In the genomic region with DNA sequence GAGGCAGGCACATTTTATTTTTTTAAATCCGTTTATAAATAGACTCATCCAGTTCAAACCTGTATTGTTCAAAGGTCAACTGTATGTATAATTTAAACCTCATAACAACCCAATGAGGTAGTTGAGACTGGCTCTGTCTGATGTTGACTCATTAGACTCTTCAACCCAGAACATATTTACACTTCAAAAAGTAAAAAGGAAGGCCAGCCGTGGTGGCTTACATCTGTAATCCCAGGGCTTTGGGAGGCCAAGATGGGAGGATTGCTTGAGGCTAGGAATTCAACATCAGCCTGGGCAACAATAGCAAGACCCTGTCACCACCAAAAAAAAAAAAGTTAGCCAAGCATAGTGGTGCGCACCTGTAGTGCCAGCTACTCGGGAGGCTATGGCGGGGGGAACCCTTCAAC, we compare ENCODE assay signal across 20 cellular contexts. TPM values are rescaled to one million over a fixed set of nuclear protein-coding genes. Genes with fewer than 3 reads are reported as not detected.
DNase-seq lines count a peak whose midpoint lies in the region; ATAC-seq and TF ChIP-seq lines count a peak whose summit lies in the region.
"Had no signal": no experiment of that assay in that cellular context is flagged by ENCODE, and none has a peak within 500 bp of the region (broad histone marks: within the 10 kb centered on the region; RNA-seq: fewer than 3 reads in every experiment).

No MANE protein-coding gene starts in this region.

- CTCF ChIA-PET in Caco-2 (lab: Charles Lee), result no interaction called here
- CTCF ChIA-PET in naive thymus-derived CD4-positive, alpha-beta T cell (lab: Charles Lee), result interaction anchor here (0.7 kb wide), 1 partner anchor 186 kb away, joined by 3 read pairs; no protein-coding TSS in a partner anchor

- H3K27ac ChIP-seq in naive thymus-derived CD4-positive, alpha-beta T cell (ENCODE audit: low read depth, low read length), result no peak overlapping the region
- H3K27ac ChIP-seq: 22Rv1, SJSA1 had no signal

- H3K27me3 Mint-ChIP-seq in Caco-2 (ENCODE audit: insufficient read depth, unreplicated experiment), result no peaks in the 10 kb centered on the region
- H3K27me3 Mint-ChIP-seq in naive thymus-derived CD4-positive, alpha-beta T cell, result no peaks in the 10 kb centered on the region

- ATAC-seq in naive thymus-derived CD4-positive, alpha-beta T cell, result no peak

- H3K4me3 ChIP-seq in Caco-2 (ENCODE audit: low read depth, low read length), result no peak overlapping the region
- H3K4me3 ChIP-seq in naive thymus-derived CD4-positive, alpha-beta T cell (ENCODE audit: low read length), result no peak overlapping the region
- H3K4me3 ChIP-seq: SJSA1 had no signal

- intact Hi-C loops in Caco-2 (cut with micrococcal nuclease; ENCODE audit: unreplicated experiment), result no loop called here
- intact Hi-C loops in naive thymus-derived CD4-positive, alpha-beta T cell (cut with micrococcal nuclease), result no loop called here

- no peak for TF ChIP-seq CTCF in Caco-2 (IDR thresholded peaks at IDR 0.05; ENCODE audit: insufficient read depth in 1 of 2, low read depth in 1 of 2, low read length in 1 of 2, severe bottlenecking in 1 of 2, unreplicated experiment in 1 of 2)

- H3K9me3 Mint-ChIP-seq in Caco-2 (ENCODE audit: unreplicated experiment), result no peaks in the 10 kb centered on the region
- H3K9me3 Mint-ChIP-seq in naive thymus-derived CD4-positive, alpha-beta T cell, result no peaks in the 10 kb centered on the region
- H3K9me3 Mint-ChIP-seq: CD14-positive monocyte had no signal

- no peaks in the 10 kb centered on the region for H3K36me3 ChIP-seq in Caco-2 (ENCODE audit: control insufficient read depth, insufficient read depth, low read length)
- H3K36me3 ChIP-seq in naive thymus-derived CD4-positive, alpha-beta T cell (ENCODE audit: control insufficient read depth in 2 of 3, insufficient read depth in 3 of 3, low read length in 3 of 3), result no peaks in the 10 kb centered on the region
- H3K36me3 ChIP-seq: SJSA1 had no signal

- no peak overlapping the region for H3K4me3 Mint-ChIP-seq in Caco-2 (ENCODE audit: unreplicated experiment)
- no peak overlapping the region for H3K4me3 Mint-ChIP-seq in naive thymus-derived CD4-positive, alpha-beta T cell
- H3K4me3 Mint-ChIP-seq: CD14-positive monocyte had no signal

- H3K36me3 Mint-ChIP-seq in Caco-2 (ENCODE audit: insufficient read depth, unreplicated experiment), result peaks cover 8% of the 10 kb centered on the region
- no peaks in the 10 kb centered on the region for H3K36me3 Mint-ChIP-seq in naive thymus-derived CD4-positive, alpha-beta T cell
- H3K36me3 Mint-ChIP-seq: CD14-positive monocyte had no signal

- POLR2A ChIA-PET in Caco-2 (lab: Charles Lee), result interaction anchor here (0.7 kb wide), 1 partner anchor 292 kb away, joined by 5 read pairs; no protein-coding TSS in a partner anchor
- POLR2A ChIA-PET in naive thymus-derived CD4-positive, alpha-beta T cell (lab: Charles Lee), result interaction anchor here (1.3 kb wide), 1 partner anchor 14 kb away, joined by 4 read pairs; no protein-coding TSS in a partner anchor

- DNase-seq in DMS153 (lab: John Stamatoyannopoulos, UW) (peak; percentile 2), DMS153 treated with DMSO at 0.1 percent for 48 hours (lab: John Stamatoyannopoulos, UW; ENCODE audit: unreplicated experiment) (no peak), Caco-2 (peak; percentile 59 to 70), NCI-H510A treated with DMSO at 0.1 percent for 48 hours (lab: John Stamatoyannopoulos, UW) (peak; percentile 69), iris pigment epithelial cell (ENCODE audit: low read depth) (peak; percentile 9), mucosa of gallbladder (ENCODE audit: low spot score) (no peak)
- DNase-seq in activated effector memory CD4-positive, alpha-beta T cell treated with anti-CD3 and anti-CD28 coated beads, Interleukin-2, amount 50 U/mL, for 16 hours, result no peak
- DNase-seq in naive thymus-derived CD4-positive, alpha-beta T cell, result no peak
- DNase-seq: DMS 273 treated with DMSO at 0.1 percent for 48 hours, EL, KG1, NCI-H1417, NCI-H187 treated with DMSO at 0.1 percent for 48 hours, NCI-H345, NCI-H526 treated with DMSO at 0.1 percent for 48 hours, OCI-M1, RPMI8226 had no signal

- H3K27ac Mint-ChIP-seq in Caco-2 (ENCODE audit: unreplicated experiment), result peak overlapping the region; percentile 53
- H3K27ac Mint-ChIP-seq in naive thymus-derived CD4-positive, alpha-beta T cell, result no peak overlapping the region
- H3K27ac Mint-ChIP-seq: CD14-positive monocyte had no signal

- peaks cover 15% of the 10 kb centered on the region for H3K4me1 ChIP-seq in Caco-2
- peaks cover 0 to 4% of the 10 kb centered on the region in 2 donors for H3K4me1 ChIP-seq in naive thymus-derived CD4-positive, alpha-beta T cell (ENCODE audit: control insufficient read depth in 2 of 2, insufficient read depth in 2 of 2, low read length in 2 of 2)
- H3K4me1 ChIP-seq: SJSA1 had no signal

- H3K9me3 ChIP-seq in Caco-2, result no peaks in the 10 kb centered on the region
- no peaks in the 10 kb centered on the region for H3K9me3 ChIP-seq in naive thymus-derived CD4-positive, alpha-beta T cell (ENCODE audit: control insufficient read depth in 2 of 3, low read length in 3 of 3)
- H3K9me3 ChIP-seq: SJSA1 had no signal

- peaks cover 17% of the 10 kb centered on the region for H3K4me1 Mint-ChIP-seq in Caco-2 (ENCODE audit: low read depth, unreplicated experiment)
- H3K4me1 Mint-ChIP-seq in naive thymus-derived CD4-positive, alpha-beta T cell, result peaks cover 8 to 17% (median 11%) of the 10 kb centered on the region in 7 donors

- BruUV-seq in Caco-2 (replicated peaks; lab: Mats Ljungman, UMichigan), result no TSS peak

- no peaks in the 10 kb centered on the region for H3K27me3 ChIP-seq in Caco-2 (replicated peaks; ENCODE audit: control insufficient read depth, insufficient read depth, low read length)
- H3K27me3 ChIP-seq in naive thymus-derived CD4-positive, alpha-beta T cell (ENCODE audit: control insufficient read depth in 2 of 2, insufficient read depth in 2 of 2, low read length in 2 of 2), result no peaks in the 10 kb centered on the region
- H3K27me3 ChIP-seq: SJSA1 had no signal

RNA-seq across cellular contexts. Expression of gene DHRS7B, which starts 32.5 kb away (rescaled TPM):
- 22.8 and 30.0 TPM in 2 replicates for total RNA-seq in Caco-2 (2022)
- total RNA-seq in mucosa of gallbladder, result 30.3 TPM
- 10 to 100 TPM in 2 of 5 experiments, 1 to 10 TPM in 3; 7.5 to 15.1 (median 10.0) TPM for total RNA-seq in naive thymus-derived CD4-positive, alpha-beta T cell
- polyA plus RNA-seq in naive thymus-derived CD4-positive, alpha-beta T cell, result 10 to 100 TPM in 1 of 2 donors, 1 to 10 TPM in 1; 5.9 to 13.7 TPM

RNA-seq across cellular contexts. Expression of gene USP22, which starts 51.5 kb away (rescaled TPM):
- total RNA-seq in Caco-2 (2022) (255 and 267 TPM in 2 replicates), mucosa of gallbladder (196 TPM)
- 100 to 1,000 TPM; 134 to 172 (median 159) TPM for total RNA-seq in naive thymus-derived CD4-positive, alpha-beta T cell
- polyA plus RNA-seq in naive thymus-derived CD4-positive, alpha-beta T cell, result 10 to 100 TPM; 35.0 to 50.7 TPM

Comparison
In these comparisons a context has a peak if more than half of its experiments do, and no peak if none do; other contexts are left out.
1. DNase-seq: peak in DMS153 (single experiment), Caco-2 (2 of 2), NCI-H510A treated with DMSO at 0.1 percent for 48 hours (single experiment) and iris pigment epithelial cell (single experiment); none in DMS153 treated with DMSO at 0.1 percent for 48 hours (single experiment), mucosa of gallbladder (single experiment), activated effector memory CD4-positive, alpha-beta T cell treated with anti-CD3 and anti-CD28 coated beads, Interleukin-2, amount 50 U/mL, for 16 hours (single experiment) and naive thymus-derived CD4-positive, alpha-beta T cell (0 of 9).